In the genomic region with DNA sequence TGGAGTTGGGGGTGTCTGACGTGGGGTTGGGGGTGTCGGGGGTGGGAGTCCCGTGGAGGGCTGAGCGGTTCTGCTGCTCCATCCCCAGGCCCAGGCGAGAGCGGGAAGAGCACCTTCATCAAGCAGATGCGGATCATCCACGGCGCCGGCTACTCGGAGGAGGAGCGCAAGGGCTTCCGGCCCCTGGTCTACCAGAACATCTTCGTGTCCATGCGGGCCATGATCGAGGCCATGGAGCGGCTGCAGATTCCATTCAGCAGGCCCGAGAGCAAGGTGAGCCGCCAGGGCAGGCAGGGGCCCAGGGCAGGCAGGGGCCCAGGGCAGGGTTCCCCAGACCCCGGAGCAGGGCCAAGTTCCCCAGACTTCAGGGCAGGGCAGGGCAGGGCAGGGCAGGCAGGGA, we compare ENCODE assay signal across 33 cellular contexts. TPM values are rescaled to one million over a fixed set of nuclear protein-coding genes. Genes with fewer than 3 reads are reported as not detected.
"Had no signal": no experiment of that assay in that cellular context is flagged by ENCODE, and none has a peak within 500 bp of the region (broad histone marks: within the 10 kb centered on the region; RNA-seq: fewer than 3 reads in every experiment).

No MANE protein-coding gene starts in this region.

- H3K9me3 ChIP-seq: adrenal gland, body of pancreas, esophagus muscularis mucosa, gastrocnemius medialis, heart left ventricle had no signal

- H3K36me3 ChIP-seq: adrenal gland, esophagus muscularis mucosa, gastrocnemius medialis had no signal

- ATAC-seq: activated CD4-positive, alpha-beta T cell treated with anti-CD3 and anti-CD28 coated beads for 36 hours; activated CD8-positive, alpha-beta T cell treated with anti-CD3 and anti-CD28 coated beads for 36 hours; activated naive CD8-positive, alpha-beta T cell treated with anti-CD3 and anti-CD28 coated beads, Interleukin-2, amount 50 U/mL, for 24 hours; activated T-cell treated with anti-CD3 and anti-CD28 coated beads, Interleukin-2, amount 50 U/mL, for 4 hours; activated T-helper 17 cell treated with anti-CD3 and anti-CD28 coated beads, Interleukin-2, amount 50 U/mL, for 72 hours; body of pancreas; effector memory CD8-positive, alpha-beta T cell; foreskin keratinocyte; gastrocnemius medialis; heart left ventricle had no signal

- H3K9me3 Mint-ChIP-seq: activated CD4-positive, alpha-beta T cell treated with anti-CD3 and anti-CD28 coated beads, Interleukin-2, amount 10 ng/mL, durations not matched to agents 24 days and 14 days; activated CD8-positive, alpha-beta T cell treated with anti-CD3 and anti-CD28 coated beads for 36 hours; activated naive CD8-positive, alpha-beta T cell treated with anti-CD3 and anti-CD28 coated beads, Interleukin-2, amount 50 U/mL, for 24 hours; activated T-cell treated with anti-CD3 and anti-CD28 coated beads, Interleukin-2, amount 50 U/mL, for 4 hours; activated T-helper 17 cell treated with anti-CD3 and anti-CD28 coated beads, Interleukin-2, amount 50 U/mL, for 72 hours; effector memory CD8-positive, alpha-beta T cell; T-helper 1 cell treated with Interleukin-12 subunit alpha and Interleukin-12 subunit beta and Interleukin-4 antibody, amounts not matched to agents 30 μg/mL and 1 μg/mL, for 36 hours had no signal

- H3K27ac Mint-ChIP-seq: activated CD4-positive, alpha-beta T cell treated with anti-CD3 and anti-CD28 coated beads for 36 hours; activated CD4-positive, alpha-beta T cell treated with anti-CD3 and anti-CD28 coated beads, Interleukin-2, amount 10 ng/mL, durations not matched to agents 24 days and 14 days; activated CD8-positive, alpha-beta T cell treated with anti-CD3 and anti-CD28 coated beads for 36 hours; activated naive CD8-positive, alpha-beta T cell; activated naive CD8-positive, alpha-beta T cell treated with anti-CD3 and anti-CD28 coated beads, Interleukin-2, amount 50 U/mL, for 24 hours; T-helper 1 cell treated with Interleukin-12 subunit alpha and Interleukin-12 subunit beta and Interleukin-4 antibody, amounts not matched to agents 30 μg/mL and 1 μg/mL, for 36 hours had no signal

- H3K4me3 ChIP-seq: adrenal gland, body of pancreas, esophagus muscularis mucosa, gastrocnemius medialis, heart left ventricle had no signal

- H3K27ac ChIP-seq: adrenal gland, body of pancreas, esophagus muscularis mucosa, foreskin keratinocyte, gastrocnemius medialis, heart left ventricle had no signal

- H3K4me1 ChIP-seq: adrenal gland, body of pancreas, esophagus muscularis mucosa, gastrocnemius medialis had no signal

- H3K36me3 Mint-ChIP-seq: activated naive CD8-positive, alpha-beta T cell had no signal

- H3K27me3 ChIP-seq: adrenal gland, foreskin keratinocyte had no signal

- FAIRE-seq: colon had no signal

- H3K4me3 Mint-ChIP-seq: activated CD4-positive, alpha-beta T cell treated with anti-CD3 and anti-CD28 coated beads for 36 hours; activated CD4-positive, alpha-beta T cell treated with anti-CD3 and anti-CD28 coated beads, Interleukin-2, amount 10 ng/mL, durations not matched to agents 24 days and 14 days; activated CD8-positive, alpha-beta T cell treated with anti-CD3 and anti-CD28 coated beads for 36 hours; activated naive CD8-positive, alpha-beta T cell; activated naive CD8-positive, alpha-beta T cell treated with anti-CD3 and anti-CD28 coated beads, Interleukin-2, amount 50 U/mL, for 24 hours; activated T-cell treated with anti-CD3 and anti-CD28 coated beads, Interleukin-2, amount 50 U/mL, for 4 hours; effector memory CD8-positive, alpha-beta T cell; T-helper 1 cell treated with Interleukin-12 subunit alpha and Interleukin-12 subunit beta and Interleukin-4 antibody, amounts not matched to agents 30 μg/mL and 1 μg/mL, for 36 hours had no signal

- DNase-seq: activated CD4-positive, alpha-beta T cell treated with anti-CD3 and anti-CD28 coated beads for 36 hours; activated CD4-positive, alpha-beta T cell treated with anti-CD3 and anti-CD28 coated beads, Interleukin-2, amount 10 ng/mL, durations not matched to agents 24 days and 14 days; activated CD4-positive, alpha-beta T cell treated with anti-CD3 and anti-CD28 coated beads, Interleukin-2, amount 50 U/mL, for 4 hours; activated CD4-positive, CD25-positive, alpha-beta regulatory T cell; activated CD4-positive, CD25-positive, alpha-beta regulatory T cell treated with anti-CD3 and anti-CD28 coated beads, Interleukin-2, amount 50 U/mL, for 72 hours; activated CD8-positive, alpha-beta memory T cell treated with anti-CD3 and anti-CD28 coated beads for 24 hours; activated CD8-positive, alpha-beta T cell treated with anti-CD3 and anti-CD28 coated beads for 36 hours; activated effector memory CD4-positive, alpha-beta T cell treated with Interleukin-2 at 50 U/mL for 16 hours; activated gamma-delta T cell treated with Interleukin-2 at 50 U/mL for 16 hours; activated naive CD4-positive, alpha-beta T cell treated with anti-CD3 and anti-CD28 coated beads, Interleukin-2, amount 50 U/mL, for 16 hours; activated naive CD4-positive, alpha-beta T cell treated with Interleukin-2 at 50 U/mL for 16 hours; activated naive CD8-positive, alpha-beta T cell treated with anti-CD3 and anti-CD28 coated beads, Interleukin-2, amount 50 U/mL, for 24 hours; activated T-cell treated with anti-CD3 and anti-CD28 coated beads, Interleukin-2, amount 50 U/mL, for 4 hours; adrenal gland; amygdala; body of pancreas; caudate nucleus; cortex of kidney; dermis blood vessel endothelial cell; effector CD4-positive, alpha-beta T cell; effector memory CD8-positive, alpha-beta T cell; erythroblast; foreskin keratinocyte; gastrocnemius medialis; glutamatergic neuron; T1000 had no signal

RNA-seq across cellular contexts. Expression of a gene that starts 12.7 kb away (rescaled TPM):
- total RNA-seq: chondrocyte had no signal

RNA-seq across cellular contexts. Expression of a gene that starts 30.1 kb away (rescaled TPM):
- total RNA-seq: chondrocyte had no signal
